In the genomic region with DNA sequence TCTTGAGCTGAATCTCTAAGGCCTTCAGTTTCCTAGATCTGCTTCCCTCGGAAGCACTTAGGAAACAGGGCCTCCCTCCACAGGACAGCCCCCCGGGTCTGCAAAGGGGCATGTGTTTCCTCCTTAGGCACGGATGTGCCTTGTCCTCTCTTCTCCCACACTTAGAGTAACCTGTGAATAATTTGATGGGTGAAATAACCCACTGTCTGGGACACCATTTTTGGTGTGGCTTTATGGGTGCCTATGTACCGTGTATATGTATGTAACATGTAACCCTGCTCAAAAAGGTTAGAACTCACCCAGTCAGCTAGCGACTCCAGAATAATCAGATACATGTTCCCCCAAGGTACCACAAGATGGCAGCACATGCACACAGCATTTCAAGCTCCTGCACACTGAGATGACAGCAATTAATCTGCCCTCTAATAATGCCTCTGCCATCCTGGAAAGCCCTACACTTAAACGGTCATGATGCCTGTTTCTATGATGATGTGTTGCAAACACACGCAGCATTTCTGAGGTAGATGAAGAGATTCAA, we compare ENCODE assay signal across 8 cellular contexts.
DNase-seq lines count a peak whose midpoint lies in the region; ATAC-seq and TF ChIP-seq lines count a peak whose summit lies in the region.

No MANE protein-coding gene starts in this region.

- no peak overlapping the region for H3K4me3 ChIP-seq in DOHH2 (ENCODE audit: low read length)
- no peak overlapping the region for H3K4me3 ChIP-seq in MM.1S (ENCODE audit: low read length)
- H3K4me3 ChIP-seq in RWPE2 (ENCODE audit: severe bottlenecking): no peak overlapping the region
- H3K4me3 ChIP-seq in foreskin fibroblast (ENCODE audit: low read depth in 1 of 2, low read length in 2 of 2): no peak overlapping the region
- H3K4me3 ChIP-seq in osteoblast (ENCODE audit: insufficient read depth, low read length): no peak overlapping the region
- H3K4me3 ChIP-seq in tibial artery: no peak overlapping the region

- peaks cover 18% of the 10 kb centered on the region for H3K4me1 Mint-ChIP-seq in activated T-helper 2 cell treated with anti-CD3 and anti-CD28 coated beads, Interferon-gamma antibody, Interleukin-2, Interleukin-4, amounts not matched to agents 10 μg/mL and 5 μg/mL and 100 μg/mL, durations not matched to agents 14 hours and 24 hours and 36 hours (ENCODE audit: low read depth)

- peaks cover 3% of the 10 kb centered on the region; the same call in 1 of the 2 replicates for H3K27me3 ChIP-seq in DOHH2 (ENCODE audit: control insufficient read depth, low read length)
- no peaks in the 10 kb centered on the region for H3K27me3 ChIP-seq in MM.1S (replicated peaks; ENCODE audit: insufficient read depth, low read length)
- no peaks in the 10 kb centered on the region for H3K27me3 ChIP-seq in RWPE2 (ENCODE audit: insufficient read depth, poor library complexity, severe bottlenecking)
- peaks cover 6% of the 10 kb centered on the region for H3K27me3 ChIP-seq in osteoblast (ENCODE audit: insufficient read depth, low read length)
- H3K27me3 ChIP-seq in tibial artery: no peaks in the 10 kb centered on the region

- no peak overlapping the region for H3K4me2 ChIP-seq in DOHH2 (ENCODE audit: low read length)
- no peak overlapping the region for H3K4me2 ChIP-seq in MM.1S (ENCODE audit: low read depth, low read length)
- no peak overlapping the region for H3K4me2 ChIP-seq in osteoblast (ENCODE audit: insufficient read depth, low read length)

- no peaks in the 10 kb centered on the region for H3K79me2 ChIP-seq in DOHH2 (ENCODE audit: control insufficient read depth, low read length)
- no peaks in the 10 kb centered on the region for H3K79me2 ChIP-seq in MM.1S (ENCODE audit: low read length)
- no peaks in the 10 kb centered on the region for H3K79me2 ChIP-seq in osteoblast (ENCODE audit: insufficient read depth, low read length)

- H3K4me1 ChIP-seq in DOHH2 (ENCODE audit: control insufficient read depth, low read length) (peaks cover 7% of the 10 kb centered on the region), MM.1S (ENCODE audit: low read length) (0 out of 2 replicates have a peak, but pooled peaks cover 4% of the 10 kb centered on the region), RWPE2 (ENCODE audit: insufficient read depth, poor library complexity, severe bottlenecking) (no peaks in the 10 kb centered on the region), osteoblast (ENCODE audit: insufficient read depth, low read length) (peaks cover 14% of the 10 kb centered on the region), tibial artery (peaks cover 0 to 13% (median 5%) of the 10 kb centered on the region in 4 donors)

- H2AFZ ChIP-seq in MM.1S (ENCODE audit: low read length) (no peak overlapping the region), osteoblast (ENCODE audit: low read length) (no peak overlapping the region)

- no peaks in the 10 kb centered on the region for H3K9me3 Mint-ChIP-seq in activated T-helper 2 cell treated with anti-CD3 and anti-CD28 coated beads, Interferon-gamma antibody, Interleukin-2, Interleukin-4, amounts not matched to agents 10 μg/mL and 5 μg/mL and 100 μg/mL, durations not matched to agents 14 hours and 24 hours and 36 hours

- TF ChIP-seq CTCF in DOHH2 (IDR thresholded peaks at IDR 0.05; ENCODE audit: low read depth, low read length, poor library complexity, severe bottlenecking): peak; percentile 68
- peak; percentile 83 for TF ChIP-seq CTCF in MM.1S (IDR thresholded peaks at IDR 0.05; ENCODE audit: low read length)
- peak; percentile 90 for TF ChIP-seq CTCF in RWPE2 (IDR thresholded peaks at IDR 0.05; ENCODE audit: poor library complexity, severe bottlenecking)
- peak; percentile 73 for TF ChIP-seq CTCF in foreskin fibroblast (IDR thresholded peaks at IDR 0.05; ENCODE audit: low read depth, low read length)
- peak; percentile 85 for TF ChIP-seq CTCF in osteoblast (IDR thresholded peaks at IDR 0.05; ENCODE audit: extremely low read depth, low read depth, low read length)
- TF ChIP-seq CTCF in tibial artery (IDR thresholded peaks at IDR 0.05): peak; percentile 87 to 89

- no peaks in the 10 kb centered on the region for H3K36me3 Mint-ChIP-seq in activated T-helper 2 cell treated with anti-CD3 and anti-CD28 coated beads, Interferon-gamma antibody, Interleukin-2, Interleukin-4, amounts not matched to agents 10 μg/mL and 5 μg/mL and 100 μg/mL, durations not matched to agents 14 hours and 24 hours and 36 hours (ENCODE audit: low read depth)

- ATAC-seq in GM21825 (IDR thresholded peaks at IDR 0.05; ENCODE audit: unreplicated experiment) (peak; percentile 83), RWPE2 (ENCODE audit: low read depth) (peak; percentile 82)

- H3K9me2 ChIP-seq in DOHH2 (replicated peaks; ENCODE audit: control insufficient read depth, low read length) (no peaks in the 10 kb centered on the region), MM.1S (replicated peaks; ENCODE audit: insufficient read depth, low read length) (no peaks in the 10 kb centered on the region)

- H4K20me1 ChIP-seq in DOHH2 (ENCODE audit: control insufficient read depth, insufficient read depth, low read depth, low read length) (no peaks in the 10 kb centered on the region), MM.1S (ENCODE audit: insufficient read depth, low read length) (no peaks in the 10 kb centered on the region), osteoblast (ENCODE audit: insufficient read depth, low read length) (peaks cover 3% of the 10 kb centered on the region)

- intact Hi-C loops in activated T-helper 2 cell treated with anti-CD3 and anti-CD28 coated beads, Interferon-gamma antibody, Interleukin-2, Interleukin-4, amounts not matched to agents 10 μg/mL and 5 μg/mL and 100 μg/mL, durations not matched to agents 14 hours and 24 hours and 36 hours (cut with micrococcal nuclease): loop anchor here (1.0 to 5.0 kb wide), 5 partner anchors 260 to 549 kb away; a partner anchor contains a TSS
- intact Hi-C loops in tibial artery (cut with DNase I; ENCODE audit: low total_unique reads): loop anchor here (2.0 to 5.0 kb wide), 2 partner anchors 258 to 549 kb away; no protein-coding TSS in a partner anchor

- no peak overlapping the region for H3K27ac Mint-ChIP-seq in activated T-helper 2 cell treated with anti-CD3 and anti-CD28 coated beads, Interferon-gamma antibody, Interleukin-2, Interleukin-4, amounts not matched to agents 10 μg/mL and 5 μg/mL and 100 μg/mL, durations not matched to agents 14 hours and 24 hours and 36 hours

- no peak overlapping the region for H3K9ac ChIP-seq in MM.1S (ENCODE audit: low read length)

- H3K27ac ChIP-seq in DOHH2 (ENCODE audit: low read depth, low read length): no peak overlapping the region
- H3K27ac ChIP-seq in MM.1S (ENCODE audit: low read length): no peak overlapping the region
- H3K27ac ChIP-seq in RWPE2 (ENCODE audit: poor library complexity, severe bottlenecking): no peak overlapping the region
- H3K27ac ChIP-seq in osteoblast (ENCODE audit: low read depth, low read length): no peak overlapping the region
- H3K27ac ChIP-seq in tibial artery: no peak overlapping the region

- no peak overlapping the region for H3K4me3 Mint-ChIP-seq in activated T-helper 2 cell treated with anti-CD3 and anti-CD28 coated beads, Interferon-gamma antibody, Interleukin-2, Interleukin-4, amounts not matched to agents 10 μg/mL and 5 μg/mL and 100 μg/mL, durations not matched to agents 14 hours and 24 hours and 36 hours (ENCODE audit: low read depth)

- H3K9me3 ChIP-seq in DOHH2 (ENCODE audit: control insufficient read depth, insufficient read depth, low read length): no peaks in the 10 kb centered on the region
- no peaks in the 10 kb centered on the region for H3K9me3 ChIP-seq in MM.1S (replicated peaks; ENCODE audit: insufficient read depth, low read length)
- no peaks in the 10 kb centered on the region for H3K9me3 ChIP-seq in RWPE2 (ENCODE audit: severe bottlenecking)
- H3K9me3 ChIP-seq in osteoblast (ENCODE audit: low read depth, low read length): no peaks in the 10 kb centered on the region
- no peaks in the 10 kb centered on the region for H3K9me3 ChIP-seq in tibial artery

- DNase-seq in MM.1S: peak; percentile 83
- DNase-seq in RWPE2 (ENCODE audit: low spot score): no peak
- DNase-seq in activated T-helper 2 cell treated with anti-CD3 and anti-CD28 coated beads, Interferon-gamma antibody, Interleukin-2, Interleukin-4, amounts not matched to agents 10 μg/mL and 5 μg/mL and 100 μg/mL, durations not matched to agents 14 hours and 24 hours and 36 hours (ENCODE audit: low spot score): peak; percentile 64
- DNase-seq in foreskin fibroblast: peak; percentile 75 to 92
- peak; percentile 73 for DNase-seq in osteoblast (ENCODE audit: insufficient read length, low spot score, missing footprints)
- DNase-seq in tibial artery: peak; percentile 65 to 75

- H3K36me3 ChIP-seq in DOHH2 (ENCODE audit: control insufficient read depth, low read length) (no peaks in the 10 kb centered on the region), MM.1S (replicated peaks; ENCODE audit: insufficient read depth, low read length) (no peaks in the 10 kb centered on the region), RWPE2 (ENCODE audit: low read depth) (no peaks in the 10 kb centered on the region), osteoblast (ENCODE audit: insufficient read depth, low read length) (no peaks in the 10 kb centered on the region), tibial artery (no peaks in the 10 kb centered on the region)

- no peaks in the 10 kb centered on the region for H3K27me3 Mint-ChIP-seq in activated T-helper 2 cell treated with anti-CD3 and anti-CD28 coated beads, Interferon-gamma antibody, Interleukin-2, Interleukin-4, amounts not matched to agents 10 μg/mL and 5 μg/mL and 100 μg/mL, durations not matched to agents 14 hours and 24 hours and 36 hours (ENCODE audit: low read depth)

- H3F3A ChIP-seq in DOHH2 (ENCODE audit: control insufficient read depth, insufficient read depth) (peaks cover 3% of the 10 kb centered on the region), MM.1S (ENCODE audit: insufficient read depth, low read length) (peaks cover 4% of the 10 kb centered on the region)
